Comparison of ENCODE assay signal across 17 cellular contexts in genomic region chr2:112794841-112795240, GRCh38. TPM values are rescaled to one million over a fixed set of nuclear protein-coding genes. Genes with fewer than 3 reads are reported as not detected.
DNase-seq lines count a peak whose midpoint lies in the region; ATAC-seq, FAIRE-seq and TF ChIP-seq lines count a peak whose summit lies in the region.
"Had no signal": no experiment of that assay in that cellular context is flagged by ENCODE, and none has a peak within 500 bp of the region (broad histone marks: within the 10 kb centered on the region; RNA-seq: fewer than 3 reads in every experiment).

No MANE protein-coding gene starts in this region.

- TF ChIP-seq CTCF in keratinocyte (optimal IDR thresholded peaks at IDR 0.05 in 1 of 3, IDR thresholded peaks at IDR 0.05 in 1 of 3, conservative IDR thresholded peaks at IDR 0.05 in 1 of 3; ENCODE audit: extremely low read depth in 1 of 3, insufficient read depth in 2 of 3, low read length in 3 of 3), result no peak

- H3K27ac ChIP-seq in ACC112 (ENCODE audit: low read depth, low read length) (peak overlapping the region; percentile 93), keratinocyte (ENCODE audit: control insufficient read depth, insufficient read depth, low read length) (peak overlapping the region; percentile 97)
- H3K27ac ChIP-seq: gastrocnemius medialis, KMS-11, right lobe of liver had no signal

- peaks cover 2% of the 10 kb centered on the region for H3K36me3 Mint-ChIP-seq in activated CD4-positive, alpha-beta memory T cell treated with anti-CD3 and anti-CD28 coated beads for 36 hours

- peaks cover 5% of the 10 kb centered on the region for H3K9me3 Mint-ChIP-seq in activated CD4-positive, alpha-beta memory T cell treated with anti-CD3 and anti-CD28 coated beads for 36 hours

- peak overlapping the region; percentile 74 for H3K4me2 ChIP-seq in keratinocyte (ENCODE audit: control insufficient read depth, extremely low read depth, insufficient read depth, low read depth, low read length)
- H3K4me2 ChIP-seq: KMS-11 had no signal

- peak overlapping the region; percentile 72 for H3K27ac Mint-ChIP-seq in activated CD4-positive, alpha-beta memory T cell treated with anti-CD3 and anti-CD28 coated beads for 36 hours

- CTCF ChIA-PET in activated CD4-positive, alpha-beta memory T cell treated with anti-CD3 and anti-CD28 coated beads for 36 hours (lab: Charles Lee), result interaction anchor here (1.1 kb wide), 1 partner anchor 45 kb away, joined by 9 read pairs; no protein-coding TSS in a partner anchor

- POLR2A ChIA-PET in activated CD4-positive, alpha-beta memory T cell treated with anti-CD3 and anti-CD28 coated beads for 36 hours (lab: Charles Lee), result no interaction called here

- H3K4me1 ChIP-seq in ACC112 (ENCODE audit: control insufficient read depth, insufficient read depth, low read length, unreplicated experiment) (peaks cover 24% of the 10 kb centered on the region), keratinocyte (ENCODE audit: control insufficient read depth, extremely low read depth, insufficient read depth, low read length) (peaks cover 47% of the 10 kb centered on the region)
- H3K4me1 ChIP-seq: gastrocnemius medialis had no signal

- ATAC-seq in GM21717 (IDR thresholded peaks at IDR 0.05; ENCODE audit: unreplicated experiment), result no peak
- ATAC-seq: gastrocnemius medialis had no signal

- no peaks in the 10 kb centered on the region for H3K9me3 ChIP-seq in keratinocyte (ENCODE audit: control insufficient read depth, low read depth, low read length)
- H3K9me3 ChIP-seq: Caco-2, gastrocnemius medialis, right lobe of liver had no signal

- intact Hi-C loops in activated CD4-positive, alpha-beta memory T cell treated with anti-CD3 and anti-CD28 coated beads for 36 hours (cut with micrococcal nuclease), result loop anchor here (1.0 to 5.0 kb wide), 2 partner anchors 26 to 87 kb away; no protein-coding TSS in a partner anchor

- H3K4me3 Mint-ChIP-seq in activated CD4-positive, alpha-beta memory T cell treated with anti-CD3 and anti-CD28 coated beads for 36 hours, result no peak overlapping the region

- H3K79me2 ChIP-seq in ACC112 (ENCODE audit: control insufficient read depth, insufficient read depth, low read length, unreplicated experiment), result no peaks in the 10 kb centered on the region
- H3K79me2 ChIP-seq in keratinocyte (ENCODE audit: control insufficient read depth, insufficient read depth, low read length), result no peaks in the 10 kb centered on the region

- in situ Hi-C loops in KBM-7 (cut with MboI; ENCODE audit: low pct_unique_long_range_greater_than_20kb, low sequenced_read_pairs), result no loop called here

- H3K27me3 Mint-ChIP-seq in activated CD4-positive, alpha-beta memory T cell treated with anti-CD3 and anti-CD28 coated beads for 36 hours, result no peaks in the 10 kb centered on the region

- H3K4me3 ChIP-seq in ACC112 (ENCODE audit: low read depth, low read length) (no peak overlapping the region), keratinocyte (ENCODE audit: control insufficient read depth in 2 of 3, extremely low read depth in 1 of 3, insufficient read depth in 2 of 3, low read depth in 1 of 3, low read length in 3 of 3) (no peak overlapping the region)
- H3K4me3 ChIP-seq: gastrocnemius medialis, right lobe of liver had no signal

- H3K27me3 ChIP-seq in ACC112 (ENCODE audit: insufficient read depth, low read length) (no peaks in the 10 kb centered on the region), keratinocyte (ENCODE audit: control insufficient read depth, extremely low read depth, insufficient read depth, low read length) (no peaks in the 10 kb centered on the region)
- H3K27me3 ChIP-seq: gastrocnemius medialis, right lobe of liver had no signal

- dilution Hi-C loops in keratinocyte (cut with MboI; ENCODE audit: extremely low pct_ligation_motif_present, low sequenced_read_pairs), result no loop called here

- H3K9ac ChIP-seq in keratinocyte (ENCODE audit: control insufficient read depth, extremely low read depth, insufficient read depth, low read length), result peak overlapping the region; percentile 74
- H3K9ac ChIP-seq: KMS-11 had no signal

- no peaks in the 10 kb centered on the region for H4K20me1 ChIP-seq in keratinocyte (ENCODE audit: control insufficient read depth, extremely low read depth, insufficient read depth, low read length)

- peak; percentile 35 for DNase-seq in KBM-7
- DNase-seq in activated CD4-positive, alpha-beta memory T cell treated with anti-CD3 and anti-CD28 coated beads for 36 hours, result no peak
- no peak for DNase-seq in keratinocyte (ENCODE audit: low read depth, low spot score)
- DNase-seq in C1 segment of cervical spinal cord (lab: John Stamatoyannopoulos, UW), result no peak
- no peak for DNase-seq in HuH-7 (ENCODE audit: low spot score)
- DNase-seq in SW 1271 (lab: John Stamatoyannopoulos, UW), result no peak
- DNase-seq: activated CD8-positive, alpha-beta memory T cell treated with anti-CD3 and anti-CD28 coated beads, Interleukin-2, amount 50 U/mL, for 48 hours; activated gamma-delta T cell treated with Interleukin-2 at 50 U/mL for 16 hours; occipital lobe; SHP77 treated with DMSO at 0.1 percent for 48 hours had no signal

- H3K4me1 Mint-ChIP-seq in activated CD4-positive, alpha-beta memory T cell treated with anti-CD3 and anti-CD28 coated beads for 36 hours (ENCODE audit: low read depth), result peaks cover 33% of the 10 kb centered on the region

- no peaks in the 10 kb centered on the region for H3K9me1 ChIP-seq in keratinocyte (ENCODE audit: control insufficient read depth, extremely low read depth, insufficient read depth, low read length)

- peak; percentile 69 for FAIRE-seq in keratinocyte (lab: Jason Lieb, UNC)

- H3K36me3 ChIP-seq in ACC112 (ENCODE audit: insufficient read depth, low read length) (no peaks in the 10 kb centered on the region), keratinocyte (ENCODE audit: control insufficient read depth in 2 of 2, extremely low read depth in 1 of 2, insufficient read depth in 2 of 2, low read length in 2 of 2) (no peaks in the 10 kb centered on the region)
- H3K36me3 ChIP-seq: gastrocnemius medialis, right lobe of liver had no signal

- H2AFZ ChIP-seq in ACC112 (ENCODE audit: low read length, unreplicated experiment) (no peak overlapping the region), keratinocyte (ENCODE audit: control insufficient read depth, low read length) (no peak overlapping the region)

RNA-seq across cellular contexts. Expression of gene IL1A, which starts 10.5 kb away (rescaled TPM):
- total RNA-seq in activated CD4-positive, alpha-beta memory T cell treated with anti-CD3 and anti-CD28 coated beads for 36 hours, result 10 to 100 TPM; 15.7 to 16.4 TPM
- 146 to 269 TPM (median 240 TPM) in 3 replicates for polyA plus RNA-seq in keratinocyte
- polyA plus RNA-seq in keratinocyte (2011; ENCODE audit: low read depth), result 121 TPM
- 145 and 292 TPM in 2 replicates for polyA plus RNA-seq in keratinocyte (2011; cell fraction: cytosol; rRNA removed)
- 339 and 358 TPM in 2 replicates for polyA plus RNA-seq in keratinocyte (2011; cell fraction: nucleus; rRNA removed)
- 118 and 151 TPM in 2 replicates for polyA plus RNA-seq in keratinocyte (2012; ENCODE audit: low replicate concordance)
- polyA minus RNA-seq in keratinocyte, result 35.3 to 143 TPM (median 103 TPM) in 3 replicates
- 90.0 TPM for polyA minus RNA-seq in keratinocyte (2011; cell fraction: cytosol; rRNA and poly(A)+ RNA removed)
- polyA minus RNA-seq in keratinocyte (2011; cell fraction: nucleus; rRNA and poly(A)+ RNA removed), result 106 and 198 TPM in 2 replicates
- total RNA-seq: Caco-2, gastrocnemius medialis, left cardiac atrium, occipital lobe, right lobe of liver had no signal

RNA-seq across cellular contexts. Expression of gene CKAP2L, which starts 30.4 kb away (rescaled TPM):
- 10 to 100 TPM; 42.1 to 46.1 TPM for total RNA-seq in activated CD4-positive, alpha-beta memory T cell treated with anti-CD3 and anti-CD28 coated beads for 36 hours
- 1.2 to 10.9 TPM (median 9.3 TPM) in 3 replicates for polyA plus RNA-seq in keratinocyte
- polyA plus RNA-seq in keratinocyte (2011; ENCODE audit: low read depth), result 0.50 TPM
- 1.8 and 3.3 TPM in 2 replicates for polyA plus RNA-seq in keratinocyte (2011; cell fraction: cytosol; rRNA removed)
- polyA plus RNA-seq in keratinocyte (2011; cell fraction: nucleus; rRNA removed), result 1.5 and 2.0 TPM in 2 replicates
- 0.45 and 9.6 TPM in 2 replicates for polyA plus RNA-seq in keratinocyte (2012; ENCODE audit: low replicate concordance)
- 0.89 to 7.2 TPM (median 1.6 TPM) in 3 replicates for polyA minus RNA-seq in keratinocyte
- polyA minus RNA-seq in keratinocyte (2011; cell fraction: cytosol; rRNA and poly(A)+ RNA removed), result 1.2 TPM
- polyA minus RNA-seq in keratinocyte (2011; cell fraction: nucleus; rRNA and poly(A)+ RNA removed), result 0.84 and 2.2 TPM in 2 replicates

RNA-seq across cellular contexts. Expression of gene IL1B, which starts 41.7 kb away (rescaled TPM):
- total RNA-seq in activated CD4-positive, alpha-beta memory T cell treated with anti-CD3 and anti-CD28 coated beads for 36 hours, result under 1 TPM in 1 of 2 experiments, not detected in 1; 0.44 TPM
- polyA plus RNA-seq in keratinocyte, result 221 to 291 TPM (median 232 TPM) in 3 replicates
- polyA plus RNA-seq in keratinocyte (2011; ENCODE audit: low read depth), result 13.0 TPM
- polyA plus RNA-seq in keratinocyte (2011; cell fraction: cytosol; rRNA removed), result 233 and 264 TPM in 2 replicates
- polyA plus RNA-seq in keratinocyte (2011; cell fraction: nucleus; rRNA removed), result 352 and 413 TPM in 2 replicates
- 20.2 and 162 TPM in 2 replicates for polyA plus RNA-seq in keratinocyte (2012; ENCODE audit: low replicate concordance)
- polyA minus RNA-seq in keratinocyte, result 304 to 333 TPM (median 331 TPM) in 3 replicates
- 193 TPM for polyA minus RNA-seq in keratinocyte (2011; cell fraction: cytosol; rRNA and poly(A)+ RNA removed)
- polyA minus RNA-seq in keratinocyte (2011; cell fraction: nucleus; rRNA and poly(A)+ RNA removed), result 183 and 312 TPM in 2 replicates
- total RNA-seq: gastrocnemius medialis had no signal
